In the genomic region with DNA sequence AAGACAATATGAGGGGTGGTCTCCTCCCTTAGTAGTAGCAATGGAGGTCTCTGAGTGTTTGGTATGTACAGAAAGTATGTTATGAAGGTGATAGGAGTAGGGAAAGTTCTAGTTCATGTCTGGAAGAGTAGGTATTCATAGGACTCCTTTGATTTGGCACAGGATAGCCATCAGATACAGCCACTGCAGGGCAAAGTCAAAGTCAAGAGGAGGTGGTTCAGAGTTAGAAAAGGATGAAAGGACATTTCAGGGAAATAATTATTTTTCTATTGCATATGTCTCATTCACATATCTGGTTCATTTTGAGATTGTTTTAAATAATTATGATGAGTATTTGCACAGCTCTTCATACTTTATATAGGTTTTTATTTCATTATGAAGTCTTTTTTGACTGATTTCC, we compare ENCODE assay signal across 27 cellular contexts.
"Had no signal": no experiment of that assay in that cellular context is flagged by ENCODE, and none has a peak within 500 bp of the region (broad histone marks: within the 10 kb centered on the region; RNA-seq: fewer than 3 reads in every experiment).

No MANE protein-coding gene starts in this region.

- DNase-seq: colonic mucosa; cortex of kidney; dermis blood vessel endothelial cell; dorsolateral prefrontal cortex; effector CD4-positive, alpha-beta T cell; effector CD8-positive, alpha-beta T cell; effector memory CD4-positive, alpha-beta T cell; effector memory CD8-positive, alpha-beta T cell; endodermal cell; erythroblast; esophagus squamous epithelium; foreskin fibroblast; foreskin keratinocyte; foreskin melanocyte; gastrocnemius medialis; glutamatergic neuron; head of caudate nucleus; heart left ventricle had no signal

- H3K9me3 ChIP-seq: colonic mucosa, esophagus muscularis mucosa, esophagus squamous epithelium, gastrocnemius medialis, gastroesophageal sphincter, heart left ventricle had no signal

- H3K27me3 ChIP-seq: colonic mucosa, esophagus muscularis mucosa, esophagus squamous epithelium, foreskin keratinocyte, gastrocnemius medialis, gastroesophageal sphincter, heart left ventricle had no signal

- H3K36me3 ChIP-seq: colonic mucosa, esophagus muscularis mucosa, esophagus squamous epithelium, gastrocnemius medialis, gastroesophageal sphincter, heart left ventricle had no signal

- ATAC-seq: effector memory CD8-positive, alpha-beta T cell; esophagus mucosa; foreskin keratinocyte; gastrocnemius medialis; gastroesophageal sphincter; heart left ventricle had no signal

- FAIRE-seq: colon, endometrium, endothelial cell of umbilical vein, frontal cortex had no signal

- H3K4me3 ChIP-seq: colonic mucosa, coronary artery, dorsolateral prefrontal cortex, esophagus muscularis mucosa, esophagus squamous epithelium, gastrocnemius medialis, gastroesophageal sphincter, heart left ventricle had no signal

- H3K4me1 ChIP-seq: colonic mucosa, foreskin keratinocyte, gastrocnemius medialis had no signal

- H3K27ac ChIP-seq: colonic mucosa, coronary artery, dorsolateral prefrontal cortex, epithelial cell of prostate, esophagus muscularis mucosa, esophagus squamous epithelium, foreskin keratinocyte, gastrocnemius medialis, gastroesophageal sphincter, heart left ventricle had no signal
